11 cellular contexts compared by ENCODE assay signal in the genomic region with DNA sequence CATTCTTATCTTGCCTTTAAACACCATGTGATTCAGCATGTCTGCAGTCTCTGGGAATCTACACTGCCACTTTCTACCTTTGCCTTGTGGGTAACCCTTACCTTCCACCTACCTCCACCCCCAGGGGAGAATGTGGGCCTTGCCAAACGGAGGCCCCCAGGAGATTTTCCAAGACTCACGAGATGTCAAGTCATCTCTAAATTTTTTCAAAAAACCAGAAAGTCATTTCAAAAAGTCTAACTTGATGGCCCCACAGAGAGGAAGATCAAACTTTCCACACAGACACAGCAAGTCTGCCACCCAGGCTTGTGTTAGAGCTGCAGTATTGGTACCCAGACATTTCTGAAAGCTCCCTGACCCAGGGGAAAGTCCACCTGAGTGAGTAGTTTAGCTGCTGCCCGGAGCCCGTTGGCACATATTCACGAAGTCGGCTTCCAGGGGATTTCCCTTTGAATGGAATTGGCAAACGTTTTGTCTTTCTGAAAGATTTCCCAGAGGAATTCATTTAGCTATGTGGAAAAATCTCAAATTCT. TPM values are rescaled to one million over a fixed set of nuclear protein-coding genes. Genes with fewer than 3 reads are reported as not detected.
DNase-seq lines count a peak whose midpoint lies in the region; ATAC-seq and TF ChIP-seq lines count a peak whose summit lies in the region.
"Had no signal": no experiment of that assay in that cellular context is flagged by ENCODE, and none has a peak within 500 bp of the region (broad histone marks: within the 10 kb centered on the region; RNA-seq: fewer than 3 reads in every experiment).

No MANE protein-coding gene starts in this region.

- peak overlapping the region; percentile 39 for H3K27ac Mint-ChIP-seq in MCF 10A (ENCODE audit: low read depth, unreplicated experiment)
- peak overlapping the region; percentile 99 for H3K27ac Mint-ChIP-seq in activated naive CD4-positive, alpha-beta T cell treated with anti-CD3 and anti-CD28 coated beads, Interleukin-2, amount 50 U/mL, for 24 hours
- H3K27ac Mint-ChIP-seq in natural killer cell treated with Interleukin-12 subunit alpha and Interleukin-12 subunit beta and Interleukin-15 and Interleukin-18, amount 100 ng/mL, for 72 hours, result peak overlapping the region; percentile 99 to 100

- CTCF ChIA-PET in MCF 10A (lab: Yijun Ruan, JAX), result interaction anchor here (0.6 to 2.4 kb wide), 5 partner anchors 35 to 72 kb away, joined by 3 to 10 read pairs (median 4); no protein-coding TSS in a partner anchor

- TF ChIP-seq POLR2A in breast epithelium (IDR thresholded peaks at IDR 0.05), result no peak

- DNase-seq in MCF 10A (ENCODE audit: unreplicated experiment), result peak; percentile 62
- DNase-seq in breast epithelium (ENCODE audit: low spot score in 2 of 2), result no peak
- DNase-seq in natural killer cell treated with Interleukin-12 subunit alpha and Interleukin-12 subunit beta and Interleukin-15 and Interleukin-18, amount 100 ng/mL, for 72 hours (ENCODE audit: low spot score), result peak; percentile 88
- no peak for DNase-seq in HUDEP-2 (lab: John Stamatoyannopoulos, UW; ENCODE audit: unreplicated experiment in 76 of 76)
- no peak for DNase-seq in DMS53 treated with DMSO at 0.1 percent for 48 hours (lab: John Stamatoyannopoulos, UW; ENCODE audit: unreplicated experiment)

- BruUV-seq in MCF 10A (replicated peaks; lab: Mats Ljungman, UMichigan), result no TSS peak

- H3K27ac ChIP-seq in breast epithelium, result no peak overlapping the region
- H3K27ac ChIP-seq: foreskin keratinocyte had no signal

- H3K4me1 Mint-ChIP-seq in MCF 10A (ENCODE audit: insufficient read depth, unreplicated experiment), result peaks cover 8% of the 10 kb centered on the region
- peaks cover 50% of the 10 kb centered on the region for H3K4me1 Mint-ChIP-seq in activated naive CD4-positive, alpha-beta T cell treated with anti-CD3 and anti-CD28 coated beads, Interleukin-2, amount 50 U/mL, for 24 hours
- peaks cover 59 to 63% of the 10 kb centered on the region in 2 donors for H3K4me1 Mint-ChIP-seq in natural killer cell treated with Interleukin-12 subunit alpha and Interleukin-12 subunit beta and Interleukin-15 and Interleukin-18, amount 100 ng/mL, for 72 hours (ENCODE audit: low read depth in 2 of 2)

- H3K9me3 Mint-ChIP-seq in MCF 10A (ENCODE audit: unreplicated experiment), result no peaks in the 10 kb centered on the region
- peaks cover 6% of the 10 kb centered on the region for H3K9me3 Mint-ChIP-seq in activated naive CD4-positive, alpha-beta T cell treated with anti-CD3 and anti-CD28 coated beads, Interleukin-2, amount 50 U/mL, for 24 hours
- peaks cover 5% of the 10 kb centered on the region for H3K9me3 Mint-ChIP-seq in natural killer cell treated with Interleukin-12 subunit alpha and Interleukin-12 subunit beta and Interleukin-15 and Interleukin-18, amount 100 ng/mL, for 72 hours
- H3K9me3 Mint-ChIP-seq: IgD-negative memory B cell had no signal

- peaks cover 12% of the 10 kb centered on the region for H3K36me3 Mint-ChIP-seq in MCF 10A (ENCODE audit: insufficient read depth, unreplicated experiment)
- peaks cover 6% of the 10 kb centered on the region for H3K36me3 Mint-ChIP-seq in activated naive CD4-positive, alpha-beta T cell treated with anti-CD3 and anti-CD28 coated beads, Interleukin-2, amount 50 U/mL, for 24 hours
- no peaks in the 10 kb centered on the region for H3K36me3 Mint-ChIP-seq in natural killer cell treated with Interleukin-12 subunit alpha and Interleukin-12 subunit beta and Interleukin-15 and Interleukin-18, amount 100 ng/mL, for 72 hours
- H3K36me3 Mint-ChIP-seq: IgD-negative memory B cell had no signal

- H3K4me3 Mint-ChIP-seq in MCF 10A (ENCODE audit: unreplicated experiment), result no peak overlapping the region
- H3K4me3 Mint-ChIP-seq in activated naive CD4-positive, alpha-beta T cell treated with anti-CD3 and anti-CD28 coated beads, Interleukin-2, amount 50 U/mL, for 24 hours, result peak overlapping the region; percentile 70
- peak overlapping the region; percentile 84 for H3K4me3 Mint-ChIP-seq in natural killer cell treated with Interleukin-12 subunit alpha and Interleukin-12 subunit beta and Interleukin-15 and Interleukin-18, amount 100 ng/mL, for 72 hours

- H3K27me3 Mint-ChIP-seq in MCF 10A (ENCODE audit: insufficient read depth, unreplicated experiment), result no peaks in the 10 kb centered on the region
- H3K27me3 Mint-ChIP-seq in activated naive CD4-positive, alpha-beta T cell treated with anti-CD3 and anti-CD28 coated beads, Interleukin-2, amount 50 U/mL, for 24 hours, result no peaks in the 10 kb centered on the region
- no peaks in the 10 kb centered on the region for H3K27me3 Mint-ChIP-seq in natural killer cell treated with Interleukin-12 subunit alpha and Interleukin-12 subunit beta and Interleukin-15 and Interleukin-18, amount 100 ng/mL, for 72 hours
- H3K27me3 Mint-ChIP-seq: IgD-negative memory B cell had no signal

- TF ChIP-seq CTCF in MCF 10A (IDR thresholded peaks at IDR 0.05; ENCODE audit: unreplicated experiment) (no peak), breast epithelium (IDR thresholded peaks at IDR 0.05) (no peak)

- no peaks in the 10 kb centered on the region for H3K9me3 ChIP-seq in breast epithelium
- H3K9me3 ChIP-seq: Peyer's patch had no signal

- H3K4me3 ChIP-seq in breast epithelium, result no peak overlapping the region
- H3K4me3 ChIP-seq: Peyer's patch had no signal

- no peaks in the 10 kb centered on the region for H3K36me3 ChIP-seq in breast epithelium
- H3K36me3 ChIP-seq: Peyer's patch had no signal

- POLR2A ChIA-PET in MCF 10A (lab: Yijun Ruan, JAX), result interaction anchor here (0.6 to 3.1 kb wide), 7 partner anchors 13 to 116 kb away, joined by 3 to 17 read pairs (median 4); partner anchors contain the start of gene NFKBIA

- peak; percentile 39 to 56 for ATAC-seq in natural killer cell treated with Interleukin-12 subunit alpha and Interleukin-12 subunit beta and Interleukin-15 and Interleukin-18, amount 100 ng/mL, for 72 hours
- ATAC-seq in GM19035 (IDR thresholded peaks at IDR 0.05; ENCODE audit: unreplicated experiment) (no peak), HG03457 (IDR thresholded peaks at IDR 0.05; ENCODE audit: unreplicated experiment) (no peak)
- ATAC-seq: foreskin keratinocyte had no signal

- H3K27me3 ChIP-seq in breast epithelium, result no peaks in the 10 kb centered on the region
- H3K27me3 ChIP-seq: foreskin keratinocyte, Peyer's patch had no signal

- no peaks in the 10 kb centered on the region for H3K4me1 ChIP-seq in breast epithelium
- H3K4me1 ChIP-seq: Peyer's patch had no signal

- intact Hi-C loops in MCF 10A (cut with micrococcal nuclease), result no loop called here
- intact Hi-C loops in breast epithelium (cut with DNase I; ENCODE audit: low total_unique reads), result no loop called here

RNA-seq across cellular contexts. Expression of gene PSMA6, which starts 4.6 kb away (rescaled TPM):
- total RNA-seq in MCF 10A (2022), result 260 and 322 TPM in 2 replicates
- total RNA-seq in breast epithelium, result 100 to 1,000 TPM; 150 to 170 (median 156) TPM
- 100 to 1,000 TPM; 464 to 704 TPM for total RNA-seq in natural killer cell treated with Interleukin-12 subunit alpha and Interleukin-12 subunit beta and Interleukin-15 and Interleukin-18, amount 100 ng/mL, for 72 hours

Comparison
In these comparisons a context has a peak if more than half of its experiments do, and no peak if none do; other contexts are left out.
1. DNase-seq: peak in MCF 10A (single experiment) and natural killer cell treated with Interleukin-12 subunit alpha and Interleukin-12 subunit beta and Interleukin-15 and Interleukin-18, amount 100 ng/mL, for 72 hours (single experiment); none in breast epithelium (0 of 2), HUDEP-2 (0 of 76) and DMS53 treated with DMSO at 0.1 percent for 48 hours (single experiment).
2. H3K27ac Mint-ChIP-seq: peak in every context shown above with its lines; median percentile 100 in natural killer cell treated with Interleukin-12 subunit alpha and Interleukin-12 subunit beta and Interleukin-15 and Interleukin-18, amount 100 ng/mL, for 72 hours; 99 in activated naive CD4-positive, alpha-beta T cell treated with anti-CD3 and anti-CD28 coated beads, Interleukin-2, amount 50 U/mL, for 24 hours; 39 in MCF 10A.
3. ATAC-seq: peak in natural killer cell treated with Interleukin-12 subunit alpha and Interleukin-12 subunit beta and Interleukin-15 and Interleukin-18, amount 100 ng/mL, for 72 hours (2 of 2); none in GM19035 (single experiment) and HG03457 (single experiment).